ENCODE assay signal across 8 cellular contexts in genomic region chr2:222572761-222573174, GRCh38.
DNase-seq lines count a peak whose midpoint lies in the region; ATAC-seq lines count a peak whose summit lies in the region.

No MANE protein-coding gene starts in this region.

- no peak for ATAC-seq in GM18498 (IDR thresholded peaks at IDR 0.05; ENCODE audit: unreplicated experiment)
- ATAC-seq in left colon = no peak

- DNase-seq in activated CD4-positive, alpha-beta T cell treated with anti-CD3 and anti-CD28 coated beads, Interleukin-2, amount 10 ng/mL, durations not matched to agents 7 days and 5 days = no peak
- no peak for DNase-seq in activated CD4-positive, alpha-beta T cell treated with anti-CD3 and anti-CD28 coated beads for 4 hours
- no peak for DNase-seq in activated naive CD8-positive, alpha-beta T cell treated with anti-CD3 and anti-CD28 coated beads for 36 hours
- peak; percentile 49 for DNase-seq in inferior parietal cortex (ENCODE audit: extremely low spot score)
- DNase-seq in stromal cell of bone marrow (ENCODE audit: low read depth) = peak; percentile 28
- DNase-seq in hepatic stellate cell (ENCODE audit: low spot score) = no peak
- DNase-seq in left colon = no peak

- peaks cover 21% of the 10 kb centered on the region for H3K36me3 Mint-ChIP-seq in activated CD4-positive, alpha-beta T cell treated with anti-CD3 and anti-CD28 coated beads, Interleukin-2, amount 10 ng/mL, durations not matched to agents 7 days and 5 days (ENCODE audit: low read depth)
- H3K36me3 Mint-ChIP-seq in activated naive CD8-positive, alpha-beta T cell treated with anti-CD3 and anti-CD28 coated beads for 36 hours = peaks cover 30% of the 10 kb centered on the region

- no peak overlapping the region for H3K4me3 Mint-ChIP-seq in activated CD4-positive, alpha-beta T cell treated with anti-CD3 and anti-CD28 coated beads, Interleukin-2, amount 10 ng/mL, durations not matched to agents 7 days and 5 days
- H3K4me3 Mint-ChIP-seq in activated naive CD8-positive, alpha-beta T cell treated with anti-CD3 and anti-CD28 coated beads for 36 hours = no peak overlapping the region

- no peaks in the 10 kb centered on the region for H3K9me3 Mint-ChIP-seq in activated CD4-positive, alpha-beta T cell treated with anti-CD3 and anti-CD28 coated beads, Interleukin-2, amount 10 ng/mL, durations not matched to agents 7 days and 5 days
- H3K9me3 Mint-ChIP-seq in activated naive CD8-positive, alpha-beta T cell treated with anti-CD3 and anti-CD28 coated beads for 36 hours = no peaks in the 10 kb centered on the region

- POLR2A ChIA-PET in activated CD4-positive, alpha-beta T cell treated with anti-CD3 and anti-CD28 coated beads, Interleukin-2, amount 10 ng/mL, durations not matched to agents 7 days and 5 days (lab: Charles Lee) = no interaction called here

- no peaks in the 10 kb centered on the region for H3K27me3 Mint-ChIP-seq in activated CD4-positive, alpha-beta T cell treated with anti-CD3 and anti-CD28 coated beads, Interleukin-2, amount 10 ng/mL, durations not matched to agents 7 days and 5 days
- no peaks in the 10 kb centered on the region for H3K27me3 Mint-ChIP-seq in activated naive CD8-positive, alpha-beta T cell treated with anti-CD3 and anti-CD28 coated beads for 36 hours

- intact Hi-C loops in left colon (cut with DNase I, micrococcal nuclease) = no loop called here

- H3K4me1 Mint-ChIP-seq in activated CD4-positive, alpha-beta T cell treated with anti-CD3 and anti-CD28 coated beads, Interleukin-2, amount 10 ng/mL, durations not matched to agents 7 days and 5 days = peaks cover 10% of the 10 kb centered on the region
- peaks cover 10% of the 10 kb centered on the region for H3K4me1 Mint-ChIP-seq in activated naive CD8-positive, alpha-beta T cell treated with anti-CD3 and anti-CD28 coated beads for 36 hours

- peak overlapping the region; percentile 61 for H3K27ac Mint-ChIP-seq in activated CD4-positive, alpha-beta T cell treated with anti-CD3 and anti-CD28 coated beads, Interleukin-2, amount 10 ng/mL, durations not matched to agents 7 days and 5 days
- peak overlapping the region; percentile 28 for H3K27ac Mint-ChIP-seq in activated naive CD8-positive, alpha-beta T cell treated with anti-CD3 and anti-CD28 coated beads for 36 hours

- CTCF ChIA-PET in activated CD4-positive, alpha-beta T cell treated with anti-CD3 and anti-CD28 coated beads, Interleukin-2, amount 10 ng/mL, durations not matched to agents 7 days and 5 days (lab: Charles Lee) = interaction anchor here (1.3 kb wide), 1 partner anchor 12 kb away, joined by 3 read pairs; no protein-coding TSS in a partner anchor

Comparison
In these comparisons a context has a peak if more than half of its experiments do, and no peak if none do; other contexts are left out.
1. DNase-seq: peak in inferior parietal cortex (single experiment) and stromal cell of bone marrow (single experiment); none in activated CD4-positive, alpha-beta T cell treated with anti-CD3 and anti-CD28 coated beads, Interleukin-2, amount 10 ng/mL, durations not matched to agents 7 days and 5 days (single experiment), activated CD4-positive, alpha-beta T cell treated with anti-CD3 and anti-CD28 coated beads for 4 hours (0 of 2), activated naive CD8-positive, alpha-beta T cell treated with anti-CD3 and anti-CD28 coated beads for 36 hours (single experiment), hepatic stellate cell (single experiment) and left colon (0 of 2).